17 cellular contexts compared by ENCODE assay signal in genomic region chrX:56000169-56000568, GRCh38.
"Had no signal": no experiment of that assay in that cellular context is flagged by ENCODE, and none has a peak within 500 bp of the region (broad histone marks: within the 10 kb centered on the region; RNA-seq: fewer than 3 reads in every experiment).

No MANE protein-coding gene starts in this region.

- DNase-seq: activated B cell treated with CpG ODN at 0.5 μM for 24 hours; activated CD4-positive, alpha-beta T cell treated with anti-CD3 and anti-CD28 coated beads for 48 hours; activated CD8-positive, alpha-beta memory T cell treated with anti-CD3 and anti-CD28 coated beads, Interleukin-2, amount 50 U/mL, for 48 hours; activated CD8-positive, alpha-beta T cell treated with anti-CD3 and anti-CD28 coated beads for 36 hours; activated gamma-delta T cell; activated T-cell treated with anti-CD3 and anti-CD28 coated beads, Interleukin-2, amount 50 U/mL, for 72 hours; colonic mucosa; esophagus squamous epithelium; gastrocnemius medialis; natural killer cell; nucleus accumbens; small intestine; stimulated activated CD4-positive, alpha-beta T cell treated with anti-CD3 and anti-CD28 coated beads, Interleukin-4, amount 100 ng/mL, for 4 hours; stimulated activated CD8-positive, alpha-beta memory T cell treated with anti-CD3 and anti-CD28 coated beads, Interleukin-4, amount 100 ng/mL, for 48 hours; stimulated activated naive CD4-positive, alpha-beta T cell treated with Interleukin-2 at 50 U/mL for 16 hours; transverse colon had no signal

- ATAC-seq: activated CD8-positive, alpha-beta T cell treated with anti-CD3 and anti-CD28 coated beads for 36 hours; activated naive CD4-positive, alpha-beta T cell treated with anti-CD3 and anti-CD28 coated beads, Interleukin-2, amount 50 U/mL, for 72 hours; activated T-cell treated with anti-CD3 and anti-CD28 coated beads, Interleukin-2, amount 50 U/mL, for 72 hours; gastrocnemius medialis; natural killer cell had no signal
